In the genomic region with DNA sequence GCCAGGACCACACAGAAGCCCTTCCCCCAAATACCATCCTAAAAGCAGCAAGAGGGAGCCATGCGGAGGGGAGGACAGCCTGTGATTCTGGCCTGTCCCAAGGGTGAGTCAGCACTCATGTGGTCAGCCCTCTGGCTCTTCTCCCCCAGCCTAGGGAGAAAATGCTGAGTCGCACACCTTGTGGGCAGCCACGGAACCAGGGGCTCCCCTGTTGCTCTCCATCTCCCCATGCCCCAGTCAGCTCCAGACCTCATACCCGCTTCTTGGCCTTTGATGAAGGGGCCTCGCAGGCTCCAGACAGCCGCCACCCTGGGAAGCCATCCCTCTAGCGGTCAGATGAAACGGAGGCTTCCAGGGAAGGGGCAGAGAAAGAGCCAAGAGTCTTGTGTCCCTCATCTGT, we compare ENCODE assay signal across 15 cellular contexts.
DNase-seq lines count a peak whose midpoint lies in the region; ATAC-seq and TF ChIP-seq lines count a peak whose summit lies in the region.
"Had no signal": no experiment of that assay in that cellular context is flagged by ENCODE, and none has a peak within 500 bp of the region (broad histone marks: within the 10 kb centered on the region; RNA-seq: fewer than 3 reads in every experiment).

No MANE protein-coding gene starts in this region.

- POLR2A ChIA-PET in AG04450 (lab: Yijun Ruan, JAX) (interaction anchor here (0.6 to 0.7 kb wide), 3 partner anchors 13 to 603 kb away, joined by 3 to 5 read pairs (median 3); no protein-coding TSS in a partner anchor), WTC11 (lab: Charles Lee) (no interaction called here)

- H3K9me3 ChIP-seq in AG04450 (ENCODE audit: control insufficient read depth, insufficient read depth, low read length), result no peaks in the 10 kb centered on the region; the same call in 1 of the 2 replicates
- H3K9me3 ChIP-seq: adrenal gland, upper lobe of left lung had no signal

- CTCF ChIA-PET in AG04450 (lab: Charles Lee), result no interaction called here
- CTCF ChIA-PET in WTC11 (lab: Charles Lee), result interaction anchor here (0.6 to 1.2 kb wide), 3 partner anchors 10 to 209 kb away, joined by 3 to 6 read pairs (median 4); no protein-coding TSS in a partner anchor
- CTCF ChIA-PET in Calu3 (lab: Charles Lee), result no interaction called here

- DNase-seq in AG04450 (ENCODE audit: low read depth, low spot score), result no peak
- peak; percentile 35 for DNase-seq in HK-2 (ENCODE audit: unreplicated experiment)
- no peak for DNase-seq in WTC11 (ENCODE audit: low spot score)
- peak; percentile 69 for DNase-seq in iris pigment epithelial cell (ENCODE audit: low read depth)
- no peak for DNase-seq in GDM1 (lab: John Stamatoyannopoulos, UW)
- no peak for DNase-seq in Calu3
- DNase-seq in NK-92 treated with Interleukin-12 subunit alpha and Interleukin-12 subunit beta, amount 100 ng/mL, for 24 hours (lab: John Stamatoyannopoulos, UW), result no peak
- DNase-seq in HuH-7 (ENCODE audit: low spot score), result no peak
- DNase-seq: activated T-cell treated with anti-CD3 and anti-CD28 coated beads, Interleukin-2, amount 50 U/mL, for 4 hours; adrenal gland; AML-193; DND-41; foreskin melanocyte; NCI-H2171 had no signal

- BruUV-seq in Calu3 (replicated peaks; lab: Mats Ljungman, UMichigan), result no TSS peak

- H3K27me3 Mint-ChIP-seq in WTC11 (ENCODE audit: low read depth) (peaks cover 10% of the 10 kb centered on the region; the same call in 1 of the 2 replicates), Calu3 (ENCODE audit: unreplicated experiment) (peaks cover 39% of the 10 kb centered on the region)

- no peak for TF ChIP-seq CTCF in AG04450 (IDR thresholded peaks at IDR 0.05; ENCODE audit: low read depth, low read length)
- no peak for TF ChIP-seq CTCF in WTC11 (IDR thresholded peaks at IDR 0.05)
- TF ChIP-seq CTCF in Calu3 (IDR thresholded peaks at IDR 0.05; ENCODE audit: unreplicated experiment), result no peak

- no peaks in the 10 kb centered on the region; the same call in 1 of the 2 replicates for H3K9me3 Mint-ChIP-seq in WTC11
- H3K9me3 Mint-ChIP-seq in Calu3 (ENCODE audit: low read depth, unreplicated experiment), result no peaks in the 10 kb centered on the region
- H3K9me3 Mint-ChIP-seq: activated T-cell treated with anti-CD3 and anti-CD28 coated beads, Interleukin-2, amount 50 U/mL, for 4 hours had no signal

- peak; percentile 69 for ATAC-seq in WTC11
- ATAC-seq: activated T-cell treated with anti-CD3 and anti-CD28 coated beads, Interleukin-2, amount 50 U/mL, for 4 hours had no signal

- H3K4me3 ChIP-seq in AG04450 (ENCODE audit: low read depth, low read length), result no peak overlapping the region
- H3K4me3 ChIP-seq: adrenal gland, upper lobe of left lung had no signal

- intact Hi-C loops in Calu3 (cut with micrococcal nuclease; ENCODE audit: unreplicated experiment), result no loop called here

- H3K27me3 ChIP-seq in AG04450 (ENCODE audit: control insufficient read depth, insufficient read depth, low read length), result peaks cover 6% of the 10 kb centered on the region
- H3K27me3 ChIP-seq: adrenal gland, upper lobe of left lung had no signal

- H3K36me3 Mint-ChIP-seq in WTC11 (no peaks in the 10 kb centered on the region), Calu3 (ENCODE audit: insufficient read depth, unreplicated experiment) (no peaks in the 10 kb centered on the region)

- H3K4me1 Mint-ChIP-seq in WTC11, result peaks cover 30% of the 10 kb centered on the region
- no peaks in the 10 kb centered on the region for H3K4me1 Mint-ChIP-seq in Calu3 (ENCODE audit: low read depth, unreplicated experiment)

- H3K4me3 Mint-ChIP-seq in WTC11 (no peak overlapping the region), Calu3 (ENCODE audit: low read depth, unreplicated experiment) (no peak overlapping the region)
- H3K4me3 Mint-ChIP-seq: activated T-cell treated with anti-CD3 and anti-CD28 coated beads, Interleukin-2, amount 50 U/mL, for 4 hours had no signal

- H3K27ac Mint-ChIP-seq in WTC11, result no peak overlapping the region
- no peak overlapping the region for H3K27ac Mint-ChIP-seq in Calu3 (ENCODE audit: unreplicated experiment)

- peak overlapping the region; percentile 31 for H3K27ac ChIP-seq in AG04450 (ENCODE audit: low read depth, low read length)
- H3K27ac ChIP-seq: adrenal gland, upper lobe of left lung had no signal

TF ChIP-seq in WTC11, 78 proteins besides CTCF, POLR2A, EP300 and RAD21:
- TF ChIP-seq EMX1 (CRISPR knock-in tag; IDR thresholded peaks at IDR 0.05) (no peak), FOXP1 (CRISPR knock-in tag; IDR thresholded peaks at IDR 0.05; ENCODE audit: borderline replicate concordance) (no peak), SP1 (CRISPR knock-in tag; conservative IDR thresholded peaks at IDR 0.05) (no peak), NFYB (CRISPR knock-in tag; conservative IDR thresholded peaks at IDR 0.05; ENCODE audit: low read depth) (no peak), ZBTB21 (CRISPR knock-in tag; IDR thresholded peaks at IDR 0.05; ENCODE audit: borderline replicate concordance) (no peak), RORB (CRISPR knock-in tag; IDR thresholded peaks at IDR 0.05) (no peak), ZNF671 (CRISPR knock-in tag; IDR thresholded peaks at IDR 0.05) (no peak)
- TF ChIP-seq, protein P1, sequence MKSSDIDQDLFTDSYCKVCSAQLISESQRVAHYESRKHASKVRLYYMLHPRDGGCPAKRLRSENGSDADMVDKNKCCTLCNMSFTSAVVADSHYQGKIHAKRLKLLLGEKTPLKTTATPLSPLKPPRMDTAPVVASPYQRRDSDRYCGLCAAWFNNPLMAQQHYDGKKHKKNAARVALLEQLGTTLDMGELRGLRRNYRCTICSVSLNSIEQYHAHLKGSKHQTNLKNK (CRISPR knock-in tag; IDR thresholded peaks at IDR 0.05), result no peak
- TF ChIP-seq, protein P2, sequence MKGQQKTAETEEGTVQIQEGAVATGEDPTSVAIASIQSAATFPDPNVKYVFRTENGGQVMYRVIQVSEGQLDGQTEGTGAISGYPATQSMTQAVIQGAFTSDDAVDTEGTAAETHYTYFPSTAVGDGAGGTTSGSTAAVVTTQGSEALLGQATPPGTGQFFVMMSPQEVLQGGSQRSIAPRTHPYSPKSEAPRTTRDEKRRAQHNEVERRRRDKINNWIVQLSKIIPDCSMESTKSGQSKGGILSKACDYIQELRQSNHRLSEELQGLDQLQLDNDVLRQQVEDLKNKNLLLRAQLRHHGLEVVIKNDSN (CRISPR knock-in tag; IDR thresholded peaks at IDR 0.05), result no peak

Comparison
In these comparisons a context has a peak if more than half of its experiments do, and no peak if none do; other contexts are left out.
1. DNase-seq: peak in HK-2 (single experiment) and iris pigment epithelial cell (single experiment); none in AG04450 (single experiment), WTC11 (single experiment), GDM1 (single experiment), Calu3 (single experiment), NK-92 treated with Interleukin-12 subunit alpha and Interleukin-12 subunit beta, amount 100 ng/mL, for 24 hours (single experiment) and HuH-7 (single experiment).